Comparison of ENCODE assay signal across 22 cellular contexts in genomic region chr2:150762571-150762970, GRCh38.
"Had no signal": no experiment of that assay in that cellular context is flagged by ENCODE, and none has a peak within 500 bp of the region (broad histone marks: within the 10 kb centered on the region; RNA-seq: fewer than 3 reads in every experiment).

No MANE protein-coding gene starts in this region.

- H3K4me3 Mint-ChIP-seq: IgD-negative memory B cell, T-cell had no signal

- H3K4me2 ChIP-seq: KMS-11, SK-N-SH had no signal

- H3K27me3 Mint-ChIP-seq: IgD-negative memory B cell had no signal

- H3K36me3 Mint-ChIP-seq: IgD-negative memory B cell, T-cell had no signal

- H3K9me3 Mint-ChIP-seq: IgD-negative memory B cell had no signal

- H3K27ac Mint-ChIP-seq: IgD-negative memory B cell, T-cell had no signal

- H3K27ac ChIP-seq: KMS-11, RWPE1 had no signal

- H3K4me3 ChIP-seq: K562 had no signal

- ATAC-seq: K562, Panc1, PC-3, T-cell had no signal

- H3K4me1 Mint-ChIP-seq: IgD-negative memory B cell, T-cell had no signal

- DNase-seq: Kasumi-1, MM.1S, NCI-H1105 treated with DMSO at 0.1 percent for 48 hours, NCI-H1417 treated with DMSO at 0.1 percent for 48 hours, NCI-H146, NCI-H1694 treated with DMSO at 0.1 percent for 48 hours, NCI-H1930, NCI-H2081, NCI-H2227 treated with DMSO at 0.1 percent for 48 hours, NCI-H524, NCI-H526 treated with DMSO at 0.1 percent for 48 hours, NCI-H748 treated with DMSO at 0.1 percent for 48 hours, PC-3, SHP77, SK-N-SH, SW 1271, T-cell had no signal

- H3K9me3 ChIP-seq: SK-N-SH had no signal
